ENCODE assay signal across 18 cellular contexts in the genomic region with DNA sequence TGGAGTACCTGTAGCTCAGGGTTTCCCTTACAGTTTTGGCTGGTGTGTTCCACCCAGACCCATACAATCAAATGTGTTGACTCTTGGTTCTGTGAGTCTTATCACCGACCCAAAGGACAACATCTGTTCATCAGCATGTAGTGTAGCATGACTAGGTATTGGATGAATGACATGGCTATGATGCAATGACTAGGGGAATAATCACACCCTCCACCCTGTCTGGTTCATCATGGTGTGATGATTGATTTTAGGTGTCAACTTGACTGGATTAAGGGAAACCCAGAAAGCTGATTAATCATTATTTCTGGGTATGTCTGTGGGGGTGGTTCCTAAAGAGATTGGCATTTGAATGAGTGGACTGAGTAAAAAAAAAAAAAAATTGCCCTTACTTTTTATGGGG.
"Had no signal": no experiment of that assay in that cellular context is flagged by ENCODE, and none has a peak within 500 bp of the region (broad histone marks: within the 10 kb centered on the region; RNA-seq: fewer than 3 reads in every experiment).

No MANE protein-coding gene starts in this region.

- H3K27ac Mint-ChIP-seq: activated naive CD8-positive, alpha-beta T cell; activated T-helper 2 cell treated with anti-CD3 and anti-CD28 coated beads, Interferon-gamma antibody, Interleukin-2, Interleukin-4, amounts not matched to agents 10 μg/mL and 5 μg/mL and 100 μg/mL, durations not matched to agents 14 hours and 24 hours and 36 hours; T-helper 17 cell had no signal

- H3K27me3 ChIP-seq: ascending aorta, cardiac muscle cell, gastrocnemius medialis, heart right ventricle had no signal

- H3K36me3 ChIP-seq: ascending aorta, cardiac muscle cell, gastrocnemius medialis, heart right ventricle had no signal

- DNase-seq: activated CD4-positive, alpha-beta T cell treated with anti-CD3 and anti-CD28 coated beads, Interleukin-2, amount 50 U/mL, for 48 hours; activated CD4-positive, CD25-positive, alpha-beta regulatory T cell; activated CD8-positive, alpha-beta memory T cell treated with anti-CD3 and anti-CD28 coated beads, Interleukin-2, amount 50 U/mL, for 4 hours; gastrocnemius medialis; heart right ventricle; left ventricle myocardium superior; SHP77; stimulated activated CD4-positive, alpha-beta T cell treated with anti-CD3 and anti-CD28 coated beads, Interleukin-4, amount 100 ng/mL, for 4 hours; T-helper 17 cell; trophoblast cell had no signal

- H3K4me3 Mint-ChIP-seq: activated naive CD8-positive, alpha-beta T cell; T-helper 17 cell had no signal

- H3K27ac ChIP-seq: ascending aorta, cardiac muscle cell, gastrocnemius medialis, heart right ventricle, parathyroid adenoma had no signal

- H3K79me2 ChIP-seq: parathyroid adenoma had no signal

- H3K4me1 ChIP-seq: ascending aorta, gastrocnemius medialis, heart right ventricle had no signal

- ATAC-seq: gastrocnemius medialis, heart right ventricle, left ventricle myocardium superior, T-helper 17 cell had no signal

- H3K4me3 ChIP-seq: ascending aorta, cardiac muscle cell, gastrocnemius medialis, heart right ventricle had no signal

- H3K4me1 Mint-ChIP-seq: T-helper 17 cell had no signal

- FAIRE-seq: endometrium, keratinocyte, TTC549 had no signal

- H3K9ac ChIP-seq: parathyroid adenoma had no signal

- H3K9me3 ChIP-seq: ascending aorta, gastrocnemius medialis, heart right ventricle had no signal

- H2AFZ ChIP-seq: parathyroid adenoma had no signal
